Comparison of ENCODE assay signal across 8 cellular contexts in the genomic region with DNA sequence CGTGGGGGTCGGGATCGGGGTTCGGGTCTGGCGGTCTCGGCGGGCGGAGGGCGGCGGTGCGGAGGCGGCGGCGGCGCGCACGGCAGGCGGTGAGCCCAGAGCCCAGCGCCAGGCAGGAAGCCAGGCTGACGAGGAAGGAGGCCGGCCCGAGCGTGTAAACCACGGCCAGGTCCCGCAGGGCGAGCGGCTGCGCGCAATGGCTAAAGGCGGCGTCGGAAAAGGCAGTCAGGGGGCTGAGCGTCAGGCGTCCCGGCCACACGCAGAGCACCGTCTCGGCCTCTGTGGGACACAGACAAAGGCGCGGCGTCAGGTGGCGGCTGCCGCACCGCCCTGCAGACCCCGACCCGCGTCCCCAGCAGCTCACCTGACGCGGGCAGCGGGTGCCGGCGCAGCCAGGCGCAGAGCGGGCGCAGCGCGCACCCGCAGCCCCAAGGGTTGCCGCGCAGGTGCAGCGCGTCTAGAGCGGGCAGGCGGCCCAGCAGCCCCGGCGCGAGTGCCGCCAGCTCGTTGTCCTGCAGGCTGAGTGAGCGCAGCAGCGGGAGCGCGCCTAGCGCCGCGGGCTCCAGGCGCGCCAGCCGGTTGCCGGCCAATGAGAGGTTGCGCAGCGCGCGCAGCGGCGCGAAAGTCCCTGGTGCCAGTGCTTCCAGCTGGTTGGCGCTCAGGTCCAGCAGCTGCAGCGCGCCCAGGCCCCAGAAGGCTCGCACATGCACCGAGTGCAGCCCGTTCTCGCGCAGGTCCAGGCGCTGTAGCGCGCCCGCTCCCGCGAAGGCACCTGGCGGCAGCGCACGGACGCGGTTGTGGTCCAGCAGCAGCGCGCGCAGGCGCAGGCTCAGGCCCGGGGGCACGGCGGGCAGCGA. TPM values are rescaled to one million over a fixed set of nuclear protein-coding genes. Genes with fewer than 3 reads are reported as not detected.
DNase-seq lines count a peak whose midpoint lies in the region; ATAC-seq and TF ChIP-seq lines count a peak whose summit lies in the region.

No MANE protein-coding gene starts in this region.

- peak overlapping the region; percentile 44 for H3K4me3 Mint-ChIP-seq in activated CD4-positive, alpha-beta T cell treated with anti-CD3 and anti-CD28 coated beads for 36 hours
- H3K4me3 Mint-ChIP-seq in T-cell, result peak overlapping the region in 2 of 3 donors; percentile 45 to 55
- peak overlapping the region; percentile 55 for H3K4me3 Mint-ChIP-seq in progenitor cell of endocrine pancreas (ENCODE audit: low read depth)

- TF ChIP-seq POLR2A in NB4 (IDR thresholded peaks at IDR 0.05; ENCODE audit: extremely low read depth, insufficient read length), result no peak

- TF ChIP-seq CTCF in NB4 (IDR thresholded peaks at IDR 0.05; ENCODE audit: low read depth, low read length) (no peak), fibroblast of the aortic adventitia (IDR thresholded peaks at IDR 0.05; ENCODE audit: insufficient read depth, low read length) (no peak), progenitor cell of endocrine pancreas (IDR thresholded peaks at IDR 0.05; ENCODE audit: unreplicated experiment) (no peak)

- H3K27me3 Mint-ChIP-seq in activated CD4-positive, alpha-beta T cell treated with anti-CD3 and anti-CD28 coated beads for 36 hours, result peaks cover 27% of the 10 kb centered on the region
- peaks cover 9 to 44% of the 10 kb centered on the region in 2 donors for H3K27me3 Mint-ChIP-seq in T-cell
- peaks cover 38% of the 10 kb centered on the region for H3K27me3 Mint-ChIP-seq in progenitor cell of endocrine pancreas

- DNase-seq in activated CD4-positive, alpha-beta T cell treated with anti-CD3 and anti-CD28 coated beads for 36 hours, result peak; percentile 39
- no peak for DNase-seq in activated CD4-positive, alpha-beta T cell treated with anti-CD3 and anti-CD28 coated beads for 4 hours
- peak; percentile 32 for DNase-seq in NB4 (ENCODE audit: low read depth)
- peak in 2 of 34 experiments; percentile 15 to 17 for DNase-seq in T-cell
- peak; percentile 15 for DNase-seq in fibroblast of the aortic adventitia (ENCODE audit: low read depth)
- DNase-seq in progenitor cell of endocrine pancreas (ENCODE audit: low spot score, unreplicated experiment), result peak; percentile 49
- DNase-seq in dedifferentiated amniotic fluid mesenchymal stem cell (ENCODE audit: extremely low spot score), result no peak

- ATAC-seq in activated CD4-positive, alpha-beta T cell treated with anti-CD3 and anti-CD28 coated beads for 36 hours, result peak; percentile 42
- peak in 3 of 4 experiments; percentile 34 to 64 (median 51) for ATAC-seq in T-cell (replicated peaks in 1 of 4)
- ATAC-seq in GM18858 (IDR thresholded peaks at IDR 0.05; ENCODE audit: unreplicated experiment), result no peak

- no peaks in the 10 kb centered on the region for H3K36me3 Mint-ChIP-seq in activated CD4-positive, alpha-beta T cell treated with anti-CD3 and anti-CD28 coated beads for 36 hours (ENCODE audit: low read depth)
- H3K36me3 Mint-ChIP-seq in T-cell (no peaks in the 10 kb centered on the region), progenitor cell of endocrine pancreas (ENCODE audit: insufficient read depth) (no peaks in the 10 kb centered on the region)

- POLR2A ChIA-PET in activated CD4-positive, alpha-beta T cell treated with anti-CD3 and anti-CD28 coated beads for 36 hours (lab: Charles Lee), result no interaction called here
- POLR2A ChIA-PET in T-cell (lab: Charles Lee), result interaction anchor here in 1 of 2 donors (0.5 kb wide), 1 partner anchor 54 kb away, joined by 10 read pairs; no protein-coding TSS in a partner anchor

- no peaks in the 10 kb centered on the region for H3K9me3 Mint-ChIP-seq in activated CD4-positive, alpha-beta T cell treated with anti-CD3 and anti-CD28 coated beads for 36 hours (ENCODE audit: low read depth)
- no peaks in the 10 kb centered on the region for H3K9me3 Mint-ChIP-seq in T-cell
- no peaks in the 10 kb centered on the region for H3K9me3 Mint-ChIP-seq in progenitor cell of endocrine pancreas (ENCODE audit: low read depth)

- CTCF ChIA-PET in activated CD4-positive, alpha-beta T cell treated with anti-CD3 and anti-CD28 coated beads for 36 hours (lab: Charles Lee), result no interaction called here
- CTCF ChIA-PET in T-cell (lab: Charles Lee), result no interaction called here

- intact Hi-C loops in activated CD4-positive, alpha-beta T cell treated with anti-CD3 and anti-CD28 coated beads for 36 hours (cut with DNase I, micrococcal nuclease), result no loop called here

- no peak overlapping the region for H3K27ac Mint-ChIP-seq in activated CD4-positive, alpha-beta T cell treated with anti-CD3 and anti-CD28 coated beads for 36 hours
- H3K27ac Mint-ChIP-seq in T-cell, result no peak overlapping the region
- H3K27ac Mint-ChIP-seq in progenitor cell of endocrine pancreas, result no peak overlapping the region

- H3K4me1 Mint-ChIP-seq in activated CD4-positive, alpha-beta T cell treated with anti-CD3 and anti-CD28 coated beads for 36 hours, result no peaks in the 10 kb centered on the region
- peaks cover 0 to 6% (median 0%) of the 10 kb centered on the region in 3 donors for H3K4me1 Mint-ChIP-seq in T-cell
- H3K4me1 Mint-ChIP-seq in progenitor cell of endocrine pancreas (ENCODE audit: low read depth), result no peaks in the 10 kb centered on the region

- H3K4me3 ChIP-seq in NB4 (ENCODE audit: low read depth, low read length), result no peak overlapping the region
- no peak overlapping the region for H3K4me3 ChIP-seq in fibroblast of the aortic adventitia (ENCODE audit: low read depth, low read length)

RNA-seq across cellular contexts. Expression of gene LRRC26, which starts 0.7 kb away (rescaled TPM):
- not detected for total RNA-seq in activated CD4-positive, alpha-beta T cell treated with anti-CD3 and anti-CD28 coated beads for 36 hours
- total RNA-seq in T-cell (not detected), fibroblast of the aortic adventitia (ENCODE audit: low replicate concordance) (not detected in 2 replicates), progenitor cell of endocrine pancreas (0.89 and 1.00 TPM in 2 replicates)

RNA-seq across cellular contexts. Expression of gene TMEM210, which starts 2.7 kb away (rescaled TPM):
- total RNA-seq in activated CD4-positive, alpha-beta T cell treated with anti-CD3 and anti-CD28 coated beads for 36 hours, result not detected
- total RNA-seq in T-cell, result not detected
- total RNA-seq in fibroblast of the aortic adventitia (ENCODE audit: low replicate concordance), result not detected in 2 replicates
- total RNA-seq in progenitor cell of endocrine pancreas, result not detected in 2 replicates

RNA-seq across cellular contexts. Expression of gene ANAPC2, which starts 19.2 kb away (rescaled TPM):
- 10 to 100 TPM; 30.8 to 38.4 TPM for total RNA-seq in activated CD4-positive, alpha-beta T cell treated with anti-CD3 and anti-CD28 coated beads for 36 hours
- total RNA-seq in T-cell (100 to 1,000 TPM; 133 to 142 (median 141) TPM), fibroblast of the aortic adventitia (ENCODE audit: low replicate concordance) (25.7 and 28.0 TPM in 2 replicates), progenitor cell of endocrine pancreas (73.2 and 74.3 TPM in 2 replicates)

RNA-seq across cellular contexts. Expression of gene SSNA1, which starts 19.3 kb away (rescaled TPM):
- total RNA-seq in activated CD4-positive, alpha-beta T cell treated with anti-CD3 and anti-CD28 coated beads for 36 hours, result 10 to 100 TPM; 53.6 to 58.6 TPM
- total RNA-seq in T-cell, result 10 to 100 TPM; 37.0 to 71.6 (median 64.0) TPM
- total RNA-seq in fibroblast of the aortic adventitia (ENCODE audit: low replicate concordance), result 43.5 and 51.5 TPM in 2 replicates
- total RNA-seq in progenitor cell of endocrine pancreas, result 52.5 and 59.1 TPM in 2 replicates

RNA-seq across cellular contexts. Expression of gene GRIN1, which starts 30.2 kb away (rescaled TPM):
- under 1 TPM in 1 of 2 experiments, not detected in 1; 0.14 TPM for total RNA-seq in activated CD4-positive, alpha-beta T cell treated with anti-CD3 and anti-CD28 coated beads for 36 hours
- total RNA-seq in T-cell (not detected), fibroblast of the aortic adventitia (ENCODE audit: low replicate concordance) (not detected in 2 replicates), progenitor cell of endocrine pancreas (0.07 and 0.77 TPM in 2 replicates)

Comparison
In these comparisons a context has a peak if more than half of its experiments do, and no peak if none do; other contexts are left out.
1. DNase-seq: peak in activated CD4-positive, alpha-beta T cell treated with anti-CD3 and anti-CD28 coated beads for 36 hours (single experiment), NB4 (single experiment), fibroblast of the aortic adventitia (single experiment) and progenitor cell of endocrine pancreas (single experiment); none in activated CD4-positive, alpha-beta T cell treated with anti-CD3 and anti-CD28 coated beads for 4 hours (0 of 2) and dedifferentiated amniotic fluid mesenchymal stem cell (single experiment).
2. Peak in every context shown above with its lines, with median percentiles within 50 percentile points of each other: H3K4me3 Mint-ChIP-seq.